In the genomic region with DNA sequence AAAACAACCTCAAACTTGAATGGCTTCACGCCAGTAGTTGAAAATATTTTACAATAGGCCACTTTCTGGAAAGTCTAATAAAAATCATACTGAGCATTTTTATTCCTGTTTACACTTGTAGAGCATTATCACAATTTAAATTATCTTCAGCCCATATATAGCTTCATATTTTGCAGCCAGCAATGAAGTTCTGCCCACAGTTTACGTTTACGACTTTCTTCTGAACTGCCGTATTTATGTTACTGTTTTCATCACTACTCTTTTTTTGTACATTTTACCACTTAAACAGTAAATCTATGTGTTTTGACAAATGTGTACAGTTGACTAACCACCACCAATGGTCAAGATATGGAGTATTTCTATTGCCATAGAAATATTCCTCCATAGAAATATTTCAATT, we compare ENCODE assay signal across 1 cellular context.
TF ChIP-seq lines count a peak whose summit lies in the region.

No MANE protein-coding gene starts in this region.

TF ChIP-seq in IMR-90, 13 proteins besides CTCF, POLR2A, EP300 and RAD21:
- no peak for TF ChIP-seq MAZ (IDR thresholded peaks at IDR 0.05; ENCODE audit: borderline replicate concordance, low read depth, low read length)
- TF ChIP-seq MAFK (IDR thresholded peaks at IDR 0.05; ENCODE audit: low read depth, low read length), result no peak
- TF ChIP-seq SMC3 (IDR thresholded peaks at IDR 0.05; ENCODE audit: low read depth, low read length), result no peak
- TF ChIP-seq CEBPB (IDR thresholded peaks at IDR 0.05; ENCODE audit: low read depth, low read length), result no peak
- TF ChIP-seq RFX5 (IDR thresholded peaks at IDR 0.05; ENCODE audit: low read depth, low read length), result no peak
- TF ChIP-seq MXI1 (IDR thresholded peaks at IDR 0.05; ENCODE audit: borderline replicate concordance, low read depth, low read length), result no peak
- TF ChIP-seq FOS (IDR thresholded peaks at IDR 0.05; ENCODE audit: low read depth, low read length), result no peak
- TF ChIP-seq, protein P1, sequence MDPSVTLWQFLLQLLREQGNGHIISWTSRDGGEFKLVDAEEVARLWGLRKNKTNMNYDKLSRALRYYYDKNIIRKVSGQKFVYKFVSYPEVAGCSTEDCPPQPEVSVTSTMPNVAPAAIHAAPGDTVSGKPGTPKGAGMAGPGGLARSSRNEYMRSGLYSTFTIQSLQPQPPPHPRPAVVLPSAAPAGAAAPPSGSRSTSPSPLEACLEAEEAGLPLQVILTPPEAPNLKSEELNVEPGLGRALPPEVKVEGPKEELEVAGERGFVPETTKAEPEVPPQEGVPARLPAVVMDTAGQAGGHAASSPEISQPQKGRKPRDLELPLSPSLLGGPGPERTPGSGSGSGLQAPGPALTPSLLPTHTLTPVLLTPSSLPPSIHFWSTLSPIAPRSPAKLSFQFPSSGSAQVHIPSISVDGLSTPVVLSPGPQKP (IDR thresholded peaks at IDR 0.05; ENCODE audit: borderline replicate concordance, low read depth, low read length), result no peak
- TF ChIP-seq RCOR1 (IDR thresholded peaks at IDR 0.05; ENCODE audit: insufficient replicate concordance, low read length), result no peak
- TF ChIP-seq BHLHE40 (IDR thresholded peaks at IDR 0.05; ENCODE audit: low read depth, low read length), result no peak
- TF ChIP-seq, protein P2, sequence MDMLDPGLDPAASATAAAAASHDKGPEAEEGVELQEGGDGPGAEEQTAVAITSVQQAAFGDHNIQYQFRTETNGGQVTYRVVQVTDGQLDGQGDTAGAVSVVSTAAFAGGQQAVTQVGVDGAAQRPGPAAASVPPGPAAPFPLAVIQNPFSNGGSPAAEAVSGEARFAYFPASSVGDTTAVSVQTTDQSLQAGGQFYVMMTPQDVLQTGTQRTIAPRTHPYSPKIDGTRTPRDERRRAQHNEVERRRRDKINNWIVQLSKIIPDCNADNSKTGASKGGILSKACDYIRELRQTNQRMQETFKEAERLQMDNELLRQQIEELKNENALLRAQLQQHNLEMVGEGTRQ (IDR thresholded peaks at IDR 0.05; ENCODE audit: low read depth, low read length), result no peak
- TF ChIP-seq CHD1 (IDR thresholded peaks at IDR 0.05; ENCODE audit: low read depth, low read length), result no peak
- no peak for TF ChIP-seq NFE2L2 (IDR thresholded peaks at IDR 0.05; ENCODE audit: low read depth, low read length)
TF ChIP-seq in IMR-90: peak in this region for 0.
